Comparison of ENCODE assay signal across 23 cellular contexts in the genomic region with DNA sequence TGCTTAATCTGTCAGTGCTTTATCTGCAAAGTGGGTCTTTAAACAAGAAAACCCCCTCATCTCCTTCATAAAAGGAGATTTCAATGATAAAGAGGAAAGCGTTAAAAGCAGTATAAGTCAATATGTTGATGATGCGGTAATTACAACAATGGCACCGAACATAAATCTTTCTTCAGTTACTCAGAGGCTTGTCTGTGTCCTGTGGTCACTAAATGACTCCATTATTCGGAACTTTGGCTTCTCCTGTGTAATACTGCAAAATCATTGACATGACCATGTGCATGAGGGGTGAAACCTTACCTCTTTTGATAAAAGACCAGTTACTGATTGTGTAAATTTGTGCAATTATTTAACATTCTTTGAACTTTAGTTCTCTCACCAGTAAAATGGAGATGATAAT. TPM values are rescaled to one million over a fixed set of nuclear protein-coding genes. Genes with fewer than 3 reads are reported as not detected.
DNase-seq lines count a peak whose midpoint lies in the region; ATAC-seq and TF ChIP-seq lines count a peak whose summit lies in the region.
"Had no signal": no experiment of that assay in that cellular context is flagged by ENCODE, and none has a peak within 500 bp of the region (broad histone marks: within the 10 kb centered on the region; RNA-seq: fewer than 3 reads in every experiment).

No MANE protein-coding gene starts in this region.

- H3K4me3 ChIP-seq in PC-3 (ENCODE audit: low read length) (no peak overlapping the region), left lung (no peak overlapping the region), suprapubic skin (no peak overlapping the region)
- H3K4me3 ChIP-seq: esophagus squamous epithelium, PC-9, SJSA1 had no signal

- POLR2A ChIA-PET in activated CD4-positive, alpha-beta T cell treated with anti-CD3 and anti-CD28 coated beads, Interleukin-2, amount 10 ng/mL, durations not matched to agents 7 days and 5 days (lab: Charles Lee): no interaction called here
- POLR2A ChIA-PET in PC-3 (lab: Charles Lee; ENCODE audit: unreplicated experiment): no interaction called here

- H3K4me2 ChIP-seq in PC-3 (ENCODE audit: low read length): peak overlapping the region; percentile 84; the same call in 1 of the 2 replicates

- DNase-seq in activated CD4-positive, alpha-beta T cell treated with anti-CD3 and anti-CD28 coated beads, Interleukin-2, amount 10 ng/mL, durations not matched to agents 7 days and 5 days: no peak
- DNase-seq in activated CD4-positive, alpha-beta T cell treated with anti-CD3 and anti-CD28 coated beads for 4 hours: no peak
- DNase-seq in PC-3 (peak; percentile 23), left lung (no peak), suprapubic skin (ENCODE audit: low spot score in 2 of 2) (no peak), GF-D8 (lab: John Stamatoyannopoulos, UW) (no peak), HFFc6 (no peak)
- DNase-seq: activated T-cell treated with anti-CD3 and anti-CD28 coated beads, Interleukin-2, amount 50 U/mL, for 72 hours; amygdala; caudate nucleus; COR-L47; effector CD4-positive, alpha-beta T cell; esophagus squamous epithelium; head of caudate nucleus; IMR-90; mesendoderm; NCI-H187 treated with DMSO at 0.1 percent for 48 hours; NCI-H510A; PC-9; stimulated activated naive B cell treated with anti-CD40 and anti-IgM and Interleukin-4, amounts not matched to agents 10 μg/mL and 1 μg/mL and 100 μg/mL, for 72 hours; T-helper 9 cell had no signal

- peaks cover 9% of the 10 kb centered on the region for H3K36me3 Mint-ChIP-seq in activated CD4-positive, alpha-beta T cell treated with anti-CD3 and anti-CD28 coated beads, Interleukin-2, amount 10 ng/mL, durations not matched to agents 7 days and 5 days (ENCODE audit: low read depth)
- peaks cover 7% of the 10 kb centered on the region; the same call in 1 of the 2 replicates for H3K36me3 Mint-ChIP-seq in HFFc6 (ENCODE audit: low read depth)
- H3K36me3 Mint-ChIP-seq: stimulated activated naive B cell treated with anti-CD40 and anti-IgM and Interleukin-4, amounts not matched to agents 10 μg/mL and 1 μg/mL and 100 μg/mL, for 72 hours had no signal

- no TSS peak for BruUV-seq in PC-3 (replicated peaks; lab: Mats Ljungman, UMichigan)

- peak overlapping the region; percentile 92 for H3K9ac ChIP-seq in PC-3 (ENCODE audit: low read length)

- intact Hi-C loops in PC-3 (cut with micrococcal nuclease) (loop anchor here (2.0 to 5.0 kb wide), 2 partner anchors 33 to 212 kb away; no protein-coding TSS in a partner anchor), left lung (cut with DNase I) (loop anchor here in 1 of 2 donors (10.0 kb wide), 1 partner anchor 95 kb away; the partner anchor contains the start of gene FBXL22)

- H3K27me3 Mint-ChIP-seq in activated CD4-positive, alpha-beta T cell treated with anti-CD3 and anti-CD28 coated beads, Interleukin-2, amount 10 ng/mL, durations not matched to agents 7 days and 5 days: no peaks in the 10 kb centered on the region
- peaks cover 15% of the 10 kb centered on the region for H3K27me3 Mint-ChIP-seq in HFFc6 (ENCODE audit: insufficient read depth)
- H3K27me3 Mint-ChIP-seq: stimulated activated naive B cell treated with anti-CD40 and anti-IgM and Interleukin-4, amounts not matched to agents 10 μg/mL and 1 μg/mL and 100 μg/mL, for 72 hours had no signal

- peak overlapping the region; percentile 10 for H3K27ac Mint-ChIP-seq in activated CD4-positive, alpha-beta T cell treated with anti-CD3 and anti-CD28 coated beads, Interleukin-2, amount 10 ng/mL, durations not matched to agents 7 days and 5 days
- no peak overlapping the region for H3K27ac Mint-ChIP-seq in HFFc6

- H3K9me3 ChIP-seq in PC-3 (ENCODE audit: low read length) (no peaks in the 10 kb centered on the region), left lung (no peaks in the 10 kb centered on the region), suprapubic skin (no peaks in the 10 kb centered on the region)
- H3K9me3 ChIP-seq: esophagus squamous epithelium, SJSA1 had no signal

- peak overlapping the region; percentile 100 for H3K27ac ChIP-seq in PC-3 (ENCODE audit: low read length)
- H3K27ac ChIP-seq in left lung: peak overlapping the region; percentile 62 to 100
- peak overlapping the region; percentile 6 for H3K27ac ChIP-seq in suprapubic skin
- H3K27ac ChIP-seq: PC-9, SJSA1 had no signal

- no peak for ATAC-seq in PC-3
- no peak for ATAC-seq in left lung
- no peak for ATAC-seq in GM19455 (IDR thresholded peaks at IDR 0.05; ENCODE audit: unreplicated experiment)
- ATAC-seq: activated T-cell treated with anti-CD3 and anti-CD28 coated beads, Interleukin-2, amount 50 U/mL, for 72 hours; stimulated activated naive B cell treated with anti-CD40 and anti-IgM and Interleukin-4, amounts not matched to agents 10 μg/mL and 1 μg/mL and 100 μg/mL, for 72 hours had no signal

- H3K27me3 ChIP-seq in PC-3 (ENCODE audit: low read length): no peaks in the 10 kb centered on the region
- H3K27me3 ChIP-seq in left lung: no peaks in the 10 kb centered on the region
- no peaks in the 10 kb centered on the region for H3K27me3 ChIP-seq in suprapubic skin
- H3K27me3 ChIP-seq: esophagus squamous epithelium, SJSA1 had no signal

- no peak for TF ChIP-seq EP300 in suprapubic skin (IDR thresholded peaks at IDR 0.05)

- WGBS in suprapubic skin: 95% methylated on average over 4 of the region's 4 CpGs

- TF ChIP-seq CTCF in PC-3 (conservative IDR thresholded peaks at IDR 0.05; ENCODE audit: low read depth, low read length) (no peak), left lung (IDR thresholded peaks at IDR 0.05) (no peak), suprapubic skin (IDR thresholded peaks at IDR 0.05) (no peak), HFFc6 (IDR thresholded peaks at IDR 0.05) (no peak)

- H3F3A ChIP-seq in PC-3 (ENCODE audit: low read length, unreplicated experiment): peaks cover 5% of the 10 kb centered on the region

- peaks cover 3% of the 10 kb centered on the region for H3K9me3 Mint-ChIP-seq in activated CD4-positive, alpha-beta T cell treated with anti-CD3 and anti-CD28 coated beads, Interleukin-2, amount 10 ng/mL, durations not matched to agents 7 days and 5 days
- H3K9me3 Mint-ChIP-seq in HFFc6: no peaks in the 10 kb centered on the region
- H3K9me3 Mint-ChIP-seq: activated T-cell treated with anti-CD3 and anti-CD28 coated beads, Interleukin-2, amount 50 U/mL, for 72 hours; stimulated activated naive B cell treated with anti-CD40 and anti-IgM and Interleukin-4, amounts not matched to agents 10 μg/mL and 1 μg/mL and 100 μg/mL, for 72 hours had no signal

- CTCF ChIA-PET in activated CD4-positive, alpha-beta T cell treated with anti-CD3 and anti-CD28 coated beads, Interleukin-2, amount 10 ng/mL, durations not matched to agents 7 days and 5 days (lab: Charles Lee): interaction anchor here (1.6 kb wide), 1 partner anchor 12 kb away, joined by 9 read pairs; no protein-coding TSS in a partner anchor
- CTCF ChIA-PET in PC-3 (lab: Charles Lee): no interaction called here

- no peak for TF ChIP-seq POLR2A in suprapubic skin (IDR thresholded peaks at IDR 0.05)

- H2AFZ ChIP-seq in PC-3 (ENCODE audit: low read length): no peak overlapping the region
- H2AFZ ChIP-seq: PC-9 had no signal

- H3K79me2 ChIP-seq in PC-3 (ENCODE audit: low read length): no peaks in the 10 kb centered on the region

- H3K36me3 ChIP-seq in PC-3 (ENCODE audit: low read depth, low read length) (no peaks in the 10 kb centered on the region), left lung (no peaks in the 10 kb centered on the region), suprapubic skin (no peaks in the 10 kb centered on the region)
- H3K36me3 ChIP-seq: esophagus squamous epithelium had no signal

- H3K9me2 ChIP-seq in PC-3 (replicated peaks; ENCODE audit: low read length): no peaks in the 10 kb centered on the region

- no peaks in the 10 kb centered on the region for H4K20me1 ChIP-seq in PC-3 (ENCODE audit: low read length)

- H3K4me1 ChIP-seq in PC-3 (ENCODE audit: insufficient read depth, low read length) (peaks cover 73% of the 10 kb centered on the region), left lung (peaks cover 31 to 81% of the 10 kb centered on the region in 2 donors), suprapubic skin (peaks cover 40% of the 10 kb centered on the region)

- peaks cover 74% of the 10 kb centered on the region for H3K4me1 Mint-ChIP-seq in activated CD4-positive, alpha-beta T cell treated with anti-CD3 and anti-CD28 coated beads, Interleukin-2, amount 10 ng/mL, durations not matched to agents 7 days and 5 days
- H3K4me1 Mint-ChIP-seq in HFFc6 (ENCODE audit: low read depth): peaks cover 43% of the 10 kb centered on the region

- H3K4me3 Mint-ChIP-seq in activated CD4-positive, alpha-beta T cell treated with anti-CD3 and anti-CD28 coated beads, Interleukin-2, amount 10 ng/mL, durations not matched to agents 7 days and 5 days: no peak overlapping the region
- H3K4me3 Mint-ChIP-seq in HFFc6: no peak overlapping the region

RNA-seq across cellular contexts. Expression of gene USP3, which starts 4.8 kb away (rescaled TPM):
- 10 to 100 TPM; 62.7 to 70.8 TPM for total RNA-seq in activated CD4-positive, alpha-beta T cell treated with anti-CD3 and anti-CD28 coated beads, Interleukin-2, amount 10 ng/mL, durations not matched to agents 7 days and 5 days
- total RNA-seq in PC-3 (2014; rRNA removed) (26.9 and 27.3 TPM in 2 replicates), left lung (10 to 100 TPM; 53.5 to 80.7 TPM), suprapubic skin (100 to 1,000 TPM in 1 of 4 donors, 10 to 100 TPM in 3; 43.2 to 105 (median 48.0) TPM)
- total RNA-seq in HFFc6 (2021; fragmentation: NEBNext Ultra II Directional; extraction: Animal tissue kit (Norgen Biotek cat#: 25700)): 10 to 100 TPM; 16.8 to 26.2 (median 23.1) TPM

Comparison
In these comparisons a context has a peak if more than half of its experiments do, and no peak if none do; other contexts are left out.
1. H3K27ac ChIP-seq: peak in every context shown above with its lines; median percentile 100 in PC-3; 81 in left lung; 6 in suprapubic skin.